16 cellular contexts compared by ENCODE assay signal in genomic region chr3:105786988-105787387, GRCh38.
A peak's percentile ranks its signal among the peaks of the same experiment; 100 is the strongest.
DNase-seq lines count a peak whose midpoint lies in the region; ATAC-seq, FAIRE-seq and TF ChIP-seq lines count a peak whose summit lies in the region.
"Had no signal": no experiment of that assay in that cellular context is flagged by ENCODE, and none has a peak within 500 bp of the region (broad histone marks: within the 10 kb centered on the region; RNA-seq: fewer than 3 reads in every experiment).

No MANE protein-coding gene starts in this region.

- no peaks in the 10 kb centered on the region for H3K27me3 Mint-ChIP-seq in central memory CD8-positive, alpha-beta T cell

- no peak for FAIRE-seq in HepG2 (lab: Jason Lieb, UNC)
- FAIRE-seq: GM12878, GM18507 had no signal

- H3K27ac ChIP-seq in HepG2 (ENCODE audit: extremely low read length, insufficient read depth, low read length) (no peak overlapping the region), right lobe of liver (no peak overlapping the region), Karpas-422 (ENCODE audit: low read length) (peak overlapping the region; percentile 20; the same call in 1 of the 2 replicates)
- H3K27ac ChIP-seq: BLaER1 treated with 17β-estradiol and CSF1 and Interleukin-3, amounts not matched to agents 10 nM and 100 nM; PC-9 had no signal

- peaks cover 12% of the 10 kb centered on the region for H3K4me1 ChIP-seq in HepG2 (ENCODE audit: insufficient read depth, low read length)
- peaks cover 0 to 11% (median 2%) of the 10 kb centered on the region in 4 donors for H3K4me1 ChIP-seq in right lobe of liver
- H3K4me1 ChIP-seq in Karpas-422 (ENCODE audit: low read length): peaks cover 51% of the 10 kb centered on the region

- DNase-seq in HepG2 (ENCODE audit: low spot score) (no peak), right lobe of liver (no peak), Karpas-422 (no peak), Ammon's horn (ENCODE audit: low spot score) (no peak), RPMI8226 (no peak)
- no peak for DNase-seq in central memory CD8-positive, alpha-beta T cell (ENCODE audit: low spot score in 2 of 2)
- no peak for DNase-seq in stimulated activated effector memory CD8-positive, alpha-beta T cell treated with anti-CD3 and anti-CD28 coated beads, Interleukin-12 subunit alpha, Interleukin-12 subunit beta, amount 100 ng/mL, for 72 hours (ENCODE audit: low spot score in 2 of 2)
- DNase-seq: GDM1, KG1, NCI-H1436 treated with DMSO at 0.1 percent for 48 hours, NCI-H2029 treated with DMSO at 0.1 percent for 48 hours, NCI-H82, PC-9 had no signal

- no peak overlapping the region for H3K4me3 ChIP-seq in HepG2 (replicated peaks in 1 of 3; ENCODE audit: insufficient read depth in 1 of 3, low read depth in 2 of 3, low read length in 3 of 3)
- no peak overlapping the region for H3K4me3 ChIP-seq in right lobe of liver
- H3K4me3 ChIP-seq in Karpas-422 (ENCODE audit: low read length): no peak overlapping the region
- H3K4me3 ChIP-seq: BLaER1 treated with 17β-estradiol and CSF1 and Interleukin-3, amounts not matched to agents 10 nM and 100 nM; GM12878; PC-9 had no signal

- no peak overlapping the region for H3K4me2 ChIP-seq in HepG2 (ENCODE audit: low read depth, low read length)
- H3K4me2 ChIP-seq in Karpas-422 (ENCODE audit: low read depth, low read length, poor library complexity, severe bottlenecking): no peak overlapping the region
- H3K4me2 ChIP-seq: BLaER1 treated with 17β-estradiol and CSF1 and Interleukin-3, amounts not matched to agents 10 nM and 100 nM; PC-9 had no signal

- TF ChIP-seq POLR2A in HepG2 (IDR thresholded peaks at IDR 0.05; ENCODE audit: insufficient read depth in 1 of 2, low read depth in 2 of 2, low read length in 2 of 2) (no peak), right lobe of liver (IDR thresholded peaks at IDR 0.05) (no peak)

- CTCF ChIA-PET in HepG2 (lab: Yijun Ruan, JAX; ENCODE audit: low intra/inter-chr PET ratio, low total read pairs): no interaction called here

- 96% methylated on average over 1 of the region's 1 CpG for WGBS in HepG2 (ENCODE audit: low lambda C conversion rate)
- WGBS in right lobe of liver (ENCODE audit: insufficient coverage, low coverage, low lambda C conversion rate, missing lambda C conversion rate): 100% methylated on average over 1 of the region's 1 CpG

- in situ Hi-C loops in HepG2 (cut with HindIII; ENCODE audit: extremely low pct_ligation_motif_present, low pct_unique_long_range_greater_than_20kb): no loop called here

- POLR2A ChIA-PET in HepG2 (lab: Yijun Ruan, JAX): no interaction called here

- no peak for TF ChIP-seq RAD21 in HepG2 (CRISPR knock-in tag; IDR thresholded peaks at IDR 0.05)

- peaks cover 15% of the 10 kb centered on the region; the same call in 1 of the 2 replicates for H4K20me1 ChIP-seq in HepG2 (ENCODE audit: insufficient read depth, low read length)
- no peaks in the 10 kb centered on the region for H4K20me1 ChIP-seq in Karpas-422 (ENCODE audit: insufficient read depth, low read depth, low read length)

- no peak overlapping the region for H3K4me3 Mint-ChIP-seq in central memory CD8-positive, alpha-beta T cell
- H3K4me3 Mint-ChIP-seq in stimulated activated effector memory CD8-positive, alpha-beta T cell treated with anti-CD3 and anti-CD28 coated beads, Interleukin-12 subunit alpha, Interleukin-12 subunit beta, amount 100 ng/mL, for 72 hours: no peak overlapping the region

- H2AFZ ChIP-seq in HepG2 (ENCODE audit: low read length): no peak overlapping the region
- H2AFZ ChIP-seq in Karpas-422 (ENCODE audit: low read length): no peak overlapping the region
- H2AFZ ChIP-seq: PC-9 had no signal

- H3K79me2 ChIP-seq in HepG2 (ENCODE audit: insufficient read depth, low read length): peaks cover 4% of the 10 kb centered on the region
- peaks cover 98% of the 10 kb centered on the region for H3K79me2 ChIP-seq in Karpas-422 (ENCODE audit: low read length)

- peaks cover under 1% of the 10 kb centered on the region for H3K36me3 Mint-ChIP-seq in central memory CD8-positive, alpha-beta T cell (ENCODE audit: insufficient read depth)
- peaks cover 55% of the 10 kb centered on the region for H3K36me3 Mint-ChIP-seq in stimulated activated effector memory CD8-positive, alpha-beta T cell treated with anti-CD3 and anti-CD28 coated beads, Interleukin-12 subunit alpha, Interleukin-12 subunit beta, amount 100 ng/mL, for 72 hours

- H3K27ac Mint-ChIP-seq in central memory CD8-positive, alpha-beta T cell (ENCODE audit: low read depth): peak overlapping the region; percentile 95
- H3K27ac Mint-ChIP-seq in stimulated activated effector memory CD8-positive, alpha-beta T cell treated with anti-CD3 and anti-CD28 coated beads, Interleukin-12 subunit alpha, Interleukin-12 subunit beta, amount 100 ng/mL, for 72 hours: peak overlapping the region; percentile 18

- no peaks in the 10 kb centered on the region; a peak in 1 of 5 replicates for H3K27me3 ChIP-seq in HepG2 (ENCODE audit: control insufficient read depth in 1 of 2, insufficient read depth in 2 of 2, low read length in 2 of 2)
- H3K27me3 ChIP-seq in right lobe of liver: no peaks in the 10 kb centered on the region
- no peaks in the 10 kb centered on the region for H3K27me3 ChIP-seq in Karpas-422 (ENCODE audit: low read length)
- H3K27me3 ChIP-seq: BLaER1 treated with 17β-estradiol and CSF1 and Interleukin-3, amounts not matched to agents 10 nM and 100 nM had no signal

- H3K9me3 ChIP-seq in HepG2 (ENCODE audit: low read length) (no peaks in the 10 kb centered on the region), right lobe of liver (no peaks in the 10 kb centered on the region), Karpas-422 (ENCODE audit: low read length) (no peaks in the 10 kb centered on the region)

- H3K36me3 ChIP-seq in HepG2 (replicated peaks in 1 of 2; ENCODE audit: control insufficient read depth in 1 of 2, insufficient read depth in 2 of 2, low read length in 2 of 2) (no peaks in the 10 kb centered on the region; a peak in 1 of 5 replicates), right lobe of liver (no peaks in the 10 kb centered on the region), Karpas-422 (ENCODE audit: insufficient read depth, low read length) (peaks cover 7% of the 10 kb centered on the region; the same call in 1 of the 2 replicates)

- intact Hi-C loops in HepG2 (cut with micrococcal nuclease; ENCODE audit: unreplicated experiment) (no loop called here), right lobe of liver (cut with DNase I) (no loop called here)

- peaks cover 63% of the 10 kb centered on the region for H3K4me1 Mint-ChIP-seq in central memory CD8-positive, alpha-beta T cell
- H3K4me1 Mint-ChIP-seq in stimulated activated effector memory CD8-positive, alpha-beta T cell treated with anti-CD3 and anti-CD28 coated beads, Interleukin-12 subunit alpha, Interleukin-12 subunit beta, amount 100 ng/mL, for 72 hours: peaks cover 49% of the 10 kb centered on the region

- no peaks in the 10 kb centered on the region for H3K9me2 ChIP-seq in Karpas-422 (replicated peaks; ENCODE audit: insufficient read depth, low read length)

- no TSS peak for BruUV-seq in HepG2 (replicated peaks; lab: Mats Ljungman, UMichigan)

- ATAC-seq in HepG2 (no peak), right lobe of liver (no peak)
- no peak for ATAC-seq in central memory CD8-positive, alpha-beta T cell (replicated peaks; ENCODE audit: extremely low read depth, poor library complexity, severe bottlenecking)
- ATAC-seq in stimulated activated effector memory CD8-positive, alpha-beta T cell treated with anti-CD3 and anti-CD28 coated beads, Interleukin-12 subunit alpha, Interleukin-12 subunit beta, amount 100 ng/mL, for 72 hours: no peak
- ATAC-seq: GM12878 had no signal

- H3K9ac ChIP-seq in HepG2 (ENCODE audit: insufficient read depth, low read depth, low read length) (no peak overlapping the region), Karpas-422 (ENCODE audit: low read length) (no peak overlapping the region)
- H3K9ac ChIP-seq: BLaER1 treated with 17β-estradiol and CSF1 and Interleukin-3, amounts not matched to agents 10 nM and 100 nM had no signal

- TF ChIP-seq CTCF in HepG2 (CRISPR knock-in tag; IDR thresholded peaks at IDR 0.05): no peak
- TF ChIP-seq CTCF in right lobe of liver (IDR thresholded peaks at IDR 0.05): no peak

- TF ChIP-seq EP300 in HepG2 (IDR thresholded peaks at IDR 0.05; ENCODE audit: low read depth in 2 of 2, low read length in 2 of 2) (no peak), HepG2 (CRISPR knock-in tag; IDR thresholded peaks at IDR 0.05; ENCODE audit: borderline replicate concordance) (no peak)

- no peaks in the 10 kb centered on the region for H3K9me3 Mint-ChIP-seq in central memory CD8-positive, alpha-beta T cell
- no peaks in the 10 kb centered on the region for H3K9me3 Mint-ChIP-seq in stimulated activated effector memory CD8-positive, alpha-beta T cell treated with anti-CD3 and anti-CD28 coated beads, Interleukin-12 subunit alpha, Interleukin-12 subunit beta, amount 100 ng/mL, for 72 hours

TF ChIP-seq in HepG2, 621 proteins besides CTCF, POLR2A, EP300 and RAD21:
- TF ChIP-seq MAFK (conservative IDR thresholded peaks at IDR 0.05 in 1 of 2, IDR thresholded peaks at IDR 0.05 in 1 of 2; ENCODE audit: low read length in 2 of 2): peak; percentile 89 to 96
- no peak for TF ChIP-seq CREB3 (CRISPR knock-in tag; IDR thresholded peaks at IDR 0.05)
- TF ChIP-seq MAFF (IDR thresholded peaks at IDR 0.05; ENCODE audit: low read depth, low read length): peak; percentile 94
